8 cellular contexts compared by ENCODE assay signal in genomic region chr1:34866762-34867109, GRCh38. TPM values are rescaled to one million over a fixed set of nuclear protein-coding genes. Genes with fewer than 3 reads are reported as not detected.
DNase-seq lines count a peak whose midpoint lies in the region; ATAC-seq and TF ChIP-seq lines count a peak whose summit lies in the region.

No MANE protein-coding gene starts in this region.

- H3K27me3 ChIP-seq in IMR-90 (ENCODE audit: control insufficient read depth, insufficient read depth, low read length): peaks cover 32% of the 10 kb centered on the region
- peaks cover 42% of the 10 kb centered on the region for H3K27me3 ChIP-seq in neutrophil

- H3K36me3 ChIP-seq in IMR-90 (ENCODE audit: control insufficient read depth, insufficient read depth, low read length) (no peaks in the 10 kb centered on the region), neutrophil (no peaks in the 10 kb centered on the region)

- no peak overlapping the region for H2BK15ac ChIP-seq in IMR-90 (ENCODE audit: low read depth, low read length)

- H3K4me1 ChIP-seq in IMR-90 (ENCODE audit: control insufficient read depth, insufficient read depth, low read length): no peaks in the 10 kb centered on the region
- peaks cover 17 to 20% of the 10 kb centered on the region in 2 experiments for H3K4me1 ChIP-seq in neutrophil (ENCODE audit: control insufficient read depth in 1 of 2, insufficient read depth in 1 of 2, low read depth in 1 of 2, low read length in 1 of 2)

- intact Hi-C loops in CD14-positive monocyte (cut with micrococcal nuclease): loop anchor here in 1 of 2 donors (10.0 kb wide), 1 partner anchor 328 kb away; the partner anchor contains the start of gene SFPQ
- intact Hi-C loops in IMR-90 (cut with micrococcal nuclease): loop anchor here (1.0 kb wide), 1 partner anchor 80 kb away; no protein-coding TSS in a partner anchor

- H2AK5ac ChIP-seq in IMR-90 (ENCODE audit: low read depth, low read length): no peak overlapping the region

- H3K4me1 Mint-ChIP-seq in CD14-positive monocyte: peaks cover 21% of the 10 kb centered on the region
- H3K4me1 Mint-ChIP-seq in central memory CD8-positive, alpha-beta T cell: peaks cover 39% of the 10 kb centered on the region

- no peak for TF ChIP-seq CTCF in CD14-positive monocyte (IDR thresholded peaks at IDR 0.05)
- no peak for TF ChIP-seq CTCF in IMR-90 (conservative IDR thresholded peaks at IDR 0.05; ENCODE audit: low read depth, low read length)
- no peak for TF ChIP-seq CTCF in neutrophil (IDR thresholded peaks at IDR 0.05)

- H3K56ac ChIP-seq in IMR-90 (ENCODE audit: extremely low read depth, insufficient read depth, low read length): no peak overlapping the region

- H3K27ac Mint-ChIP-seq in CD14-positive monocyte: peak overlapping the region in 3 of 7 donors; percentile 32 to 83 (median 64)
- peak overlapping the region; percentile 82 for H3K27ac Mint-ChIP-seq in central memory CD8-positive, alpha-beta T cell (ENCODE audit: low read depth)

- H2BK120ac ChIP-seq in IMR-90 (ENCODE audit: low read depth, low read length): no peak overlapping the region; the same call in 1 of the 2 replicates

- no peaks in the 10 kb centered on the region for H3K79me1 ChIP-seq in IMR-90 (ENCODE audit: low read depth in 1 of 2, low read length in 2 of 2)

- H2BK20ac ChIP-seq in IMR-90 (ENCODE audit: low read depth, low read length): no peak overlapping the region

- in situ Hi-C loops in IMR-90 (cut with MboI; ENCODE audit: low sequenced_read_pairs): no loop called here

- no peak overlapping the region for H3K14ac ChIP-seq in IMR-90 (replicated peaks; ENCODE audit: low read depth, low read length)

- DNase-seq in CD14-positive monocyte (ENCODE audit: low spot score): no peak
- DNase-seq in IMR-90: no peak
- no peak for DNase-seq in central memory CD8-positive, alpha-beta T cell (ENCODE audit: low spot score in 2 of 2)
- DNase-seq in middle frontal gyrus (ENCODE audit: extremely low spot score, low spot score): no peak
- DNase-seq in HK-2 (ENCODE audit: unreplicated experiment): no peak
- no peak for DNase-seq in SIG-M5 treated with dmso at 0.1 percent for 504 hours (lab: John Stamatoyannopoulos, UW; ENCODE audit: unreplicated experiment)
- no peak for DNase-seq in DMS79 (lab: John Stamatoyannopoulos, UW)

- WGBS in IMR-90 (ENCODE audit: extremely low coverage in 2 of 2, insufficient read length in 1 of 2), 2 experiments: no CpG with 5 or more reads among the region's 9 CpGs

- H4K91ac ChIP-seq in IMR-90 (ENCODE audit: insufficient read depth, low read depth, low read length): no peak overlapping the region

- dilution Hi-C loops in IMR-90 (cut with HindIII; ENCODE audit: low sequenced_read_pairs, unreplicated experiment): no loop called here

- H3K9ac ChIP-seq in IMR-90 (ENCODE audit: low read depth, low read length): peak overlapping the region; percentile 41; the same call in 1 of the 2 replicates

- H3K27ac ChIP-seq in IMR-90 (ENCODE audit: insufficient read depth, low read length): no peak overlapping the region
- H3K27ac ChIP-seq in neutrophil: no peak overlapping the region

- no peak overlapping the region for H4K5ac ChIP-seq in IMR-90 (ENCODE audit: low read depth, low read length)

- peak overlapping the region; percentile 43 to 90 for H3K4me3 Mint-ChIP-seq in CD14-positive monocyte
- H3K4me3 Mint-ChIP-seq in central memory CD8-positive, alpha-beta T cell: peak overlapping the region; percentile 80

- H3K9me1 ChIP-seq in IMR-90 (ENCODE audit: insufficient read depth, low read length): no peaks in the 10 kb centered on the region

- H3K9me3 ChIP-seq in IMR-90 (ENCODE audit: control insufficient read depth, insufficient read depth, low read length) (no peaks in the 10 kb centered on the region), neutrophil (no peaks in the 10 kb centered on the region)

- no peaks in the 10 kb centered on the region for H4K20me1 ChIP-seq in IMR-90 (ENCODE audit: insufficient read depth, low read length)

- no peak overlapping the region for H3K23ac ChIP-seq in IMR-90 (ENCODE audit: low read depth, low read length)

- no peak overlapping the region for H3K4ac ChIP-seq in IMR-90 (ENCODE audit: low read depth, low read length)

- no TSS peak for BruUV-seq in IMR-90 (replicated peaks; lab: Mats Ljungman, UMichigan)

- H2AFZ ChIP-seq in IMR-90 (replicated peaks; ENCODE audit: low read length, poor library complexity): peak overlapping the region; percentile 100

- no peak for ATAC-seq in IMR-90 (ENCODE audit: low read depth)
- ATAC-seq in central memory CD8-positive, alpha-beta T cell (replicated peaks; ENCODE audit: extremely low read depth, poor library complexity, severe bottlenecking): peak; percentile 20

- peak overlapping the region; percentile 80 for H2AK9ac ChIP-seq in IMR-90 (replicated peaks; ENCODE audit: low read depth, low read length, poor library complexity)

- no peaks in the 10 kb centered on the region for H3K36me3 Mint-ChIP-seq in CD14-positive monocyte
- H3K36me3 Mint-ChIP-seq in central memory CD8-positive, alpha-beta T cell (ENCODE audit: insufficient read depth): peaks cover 11% of the 10 kb centered on the region

- H2BK5ac ChIP-seq in IMR-90 (ENCODE audit: low read depth, low read length, poor library complexity, severe bottlenecking): no peak overlapping the region

- H3K4me3 ChIP-seq in IMR-90 (ENCODE audit: insufficient read depth, low read depth, low read length) (peak overlapping the region; percentile 57), neutrophil (ENCODE audit: low read depth in 1 of 2, low read length in 1 of 2) (peak overlapping the region; percentile 78)

- POLR2A ChIA-PET in IMR-90 (lab: Charles Lee; ENCODE audit: unreplicated experiment): no interaction called here

- peak overlapping the region; percentile 87; the same call in 1 of the 2 replicates for H3K4me2 ChIP-seq in IMR-90 (ENCODE audit: low read depth, low read length)

- peak overlapping the region; percentile 30 to 76; a peak in 3 of 4 replicates for H4K8ac ChIP-seq in IMR-90 (ENCODE audit: low read depth in 2 of 2, low read length in 2 of 2)

- H3K18ac ChIP-seq in IMR-90 (ENCODE audit: low read depth, low read length): no peak overlapping the region

- TF ChIP-seq POLR2A in IMR-90 (IDR thresholded peaks at IDR 0.05; ENCODE audit: low read depth, low read length): no peak

- peaks cover 8 to 23% (median 22%) of the 10 kb centered on the region in 3 donors for H3K27me3 Mint-ChIP-seq in CD14-positive monocyte (ENCODE audit: low read depth in 3 of 3)
- H3K27me3 Mint-ChIP-seq in central memory CD8-positive, alpha-beta T cell: peaks cover 10% of the 10 kb centered on the region

- CTCF ChIA-PET in IMR-90 (lab: Yijun Ruan, JAX): interaction anchor here (0.7 to 2.0 kb wide), 6 partner anchors 12 to 81 kb away, joined by 3 to 8 read pairs (median 6); no protein-coding TSS in a partner anchor

- TF ChIP-seq RAD21 in IMR-90 (IDR thresholded peaks at IDR 0.05; ENCODE audit: low read length): no peak

- H3K9me3 Mint-ChIP-seq in CD14-positive monocyte: no peaks in the 10 kb centered on the region
- H3K9me3 Mint-ChIP-seq in central memory CD8-positive, alpha-beta T cell: no peaks in the 10 kb centered on the region

TF ChIP-seq in IMR-90, 13 proteins besides CTCF, POLR2A, EP300 and RAD21:
- TF ChIP-seq MAFK (IDR thresholded peaks at IDR 0.05; ENCODE audit: low read depth, low read length) (no peak), BHLHE40 (IDR thresholded peaks at IDR 0.05; ENCODE audit: low read depth, low read length) (no peak), CHD1 (IDR thresholded peaks at IDR 0.05; ENCODE audit: low read depth, low read length) (no peak), SMC3 (IDR thresholded peaks at IDR 0.05; ENCODE audit: low read depth, low read length) (no peak), MAZ (IDR thresholded peaks at IDR 0.05; ENCODE audit: borderline replicate concordance, low read depth, low read length) (no peak), CEBPB (IDR thresholded peaks at IDR 0.05; ENCODE audit: low read depth, low read length) (no peak), NFE2L2 (IDR thresholded peaks at IDR 0.05; ENCODE audit: low read depth, low read length) (no peak), FOS (IDR thresholded peaks at IDR 0.05; ENCODE audit: low read depth, low read length) (no peak), RCOR1 (IDR thresholded peaks at IDR 0.05; ENCODE audit: insufficient replicate concordance, low read length) (no peak)

RNA-seq across cellular contexts. Expression of gene SMIM12, which starts 7.2 kb away (rescaled TPM):
- polyA plus RNA-seq in CD14-positive monocyte (100 to 1,000 TPM in 1 of 2 donors, 10 to 100 TPM in 1; 93.7 to 121 TPM), IMR-90 (2012; rRNA removed) (39.8 and 44.4 TPM in 2 replicates)
- total RNA-seq in IMR-90 (2012; rRNA removed): 31.9 and 36.4 TPM in 2 replicates
- polyA plus RNA-seq in IMR-90 (2012; cell fraction: cytosol; rRNA removed): 31.4 and 39.9 TPM in 2 replicates
- 13.7 and 21.5 TPM in 2 replicates for polyA plus RNA-seq in IMR-90 (2012; cell fraction: nucleus; rRNA removed; ENCODE audit: low replicate concordance)
